ENCODE assay signal across 24 cellular contexts in the genomic region with DNA sequence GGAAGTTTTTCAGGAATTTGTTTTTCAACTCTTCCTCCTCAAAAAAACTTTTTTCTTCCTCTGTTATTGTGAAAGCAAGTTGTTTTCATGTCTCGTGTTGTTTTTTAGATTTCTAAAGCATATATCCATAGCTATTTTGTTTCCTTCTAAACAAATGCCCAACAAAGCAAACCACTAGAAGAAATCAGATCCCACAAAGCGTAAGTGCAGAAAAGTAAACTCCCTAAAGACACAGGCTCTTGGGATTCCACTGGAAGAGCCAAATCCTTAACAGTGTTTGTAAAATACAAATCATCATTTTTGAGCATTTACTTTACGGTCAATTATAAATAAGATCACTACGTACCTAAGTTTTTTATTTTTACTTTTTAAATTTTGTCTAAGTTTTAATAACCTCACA. TPM values are rescaled to one million over a fixed set of nuclear protein-coding genes. Genes with fewer than 3 reads are reported as not detected.
"Had no signal": no experiment of that assay in that cellular context is flagged by ENCODE, and none has a peak within 500 bp of the region (broad histone marks: within the 10 kb centered on the region; RNA-seq: fewer than 3 reads in every experiment).

No MANE protein-coding gene starts in this region.

- H3K4me2 ChIP-seq: KMS-11 had no signal

- DNase-seq: IMR-90; Kasumi-1; MM.1S; NCI-H1092 treated with DMSO at 0.1 percent for 48 hours; NCI-H1436; NCI-H187; NCI-H2029; NCI-H2081 treated with DMSO at 0.1 percent for 48 hours; NCI-H2171; NCI-H446; NCI-H510A; NCI-H524 treated with DMSO at 0.1 percent for 48 hours; NCI-H69; NCI-H774; NK-92 treated with Interleukin-12 subunit alpha and Interleukin-12 subunit beta, amount 100 ng/mL, for 24 hours; PC-3; SHP77; SW 1271 had no signal

- H3K27ac ChIP-seq: KMS-11, RWPE1 had no signal

- H3K9ac ChIP-seq: KMS-11 had no signal

- ATAC-seq: HepG2, Panc1, PC-3 had no signal

- FAIRE-seq: HepG2 had no signal

RNA-seq across cellular contexts. Expression of gene TNFAIP6, which starts 30.6 kb away (rescaled TPM):
- total RNA-seq: HepG2, M059J, OCI-LY7, PC-3 had no signal
- polyA plus RNA-seq: HepG2 had no signal
